1 cellular context compared by ENCODE assay signal in the genomic region with DNA sequence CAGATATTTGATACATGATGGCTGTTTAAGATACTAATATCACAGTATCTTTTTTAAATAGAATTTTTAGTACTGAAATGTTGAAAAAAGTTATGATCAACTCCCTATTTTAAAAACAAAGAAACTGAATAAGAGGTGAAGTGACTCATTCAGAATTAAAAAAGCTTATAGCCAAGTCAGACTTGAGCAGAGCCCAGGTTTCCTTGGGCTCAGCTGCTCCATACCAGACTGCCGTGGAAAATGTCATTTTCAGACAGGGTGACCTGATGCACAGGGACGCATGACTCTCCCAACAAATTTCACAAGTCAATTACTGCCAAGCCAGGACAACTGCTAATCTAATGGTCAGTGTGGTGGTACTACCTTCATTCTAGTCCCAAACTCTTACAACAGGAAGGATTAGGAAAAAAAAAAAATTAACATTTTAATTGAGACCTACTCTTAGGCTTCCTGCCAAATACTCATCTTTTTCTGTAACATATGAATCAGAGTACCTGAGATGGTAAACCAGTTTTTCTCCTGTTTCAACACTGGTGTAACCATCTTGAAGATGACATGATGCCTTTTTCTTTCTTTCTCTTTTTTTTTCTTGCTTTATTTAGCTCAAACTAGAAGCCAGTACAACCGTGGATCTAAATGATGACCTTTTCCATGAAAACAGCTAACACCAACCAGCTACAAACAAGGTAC.
TF ChIP-seq lines count a peak whose summit lies in the region.

No MANE protein-coding gene starts in this region.

TF ChIP-seq in HepG2, 621 proteins besides CTCF, POLR2A, EP300 and RAD21:
- no peak for TF ChIP-seq SNAI1 (CRISPR knock-in tag; IDR thresholded peaks at IDR 0.05; ENCODE audit: borderline replicate concordance)
- no peak for TF ChIP-seq ZNF678 (CRISPR knock-in tag; IDR thresholded peaks at IDR 0.05)
